ENCODE assay signal across 9 cellular contexts in the genomic region with DNA sequence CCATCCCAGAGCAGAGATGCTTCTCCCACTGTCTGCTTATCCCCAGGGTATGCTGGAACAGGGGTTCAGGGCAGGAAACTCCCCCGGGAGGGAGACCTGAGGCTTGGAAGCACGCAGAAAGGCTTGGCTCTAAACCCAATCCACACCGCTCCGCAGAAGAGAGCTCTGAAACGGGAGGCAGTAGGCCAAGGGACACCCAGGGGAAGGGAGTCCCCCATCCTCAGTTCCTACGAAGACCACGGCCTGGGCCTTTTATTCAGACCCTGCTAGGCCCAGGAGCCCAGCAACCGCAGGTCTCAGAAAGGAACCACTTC. TPM values are rescaled to one million over a fixed set of nuclear protein-coding genes. Genes with fewer than 3 reads are reported as not detected.
DNase-seq lines count a peak whose midpoint lies in the region; ATAC-seq and TF ChIP-seq lines count a peak whose summit lies in the region.
"Had no signal": no experiment of that assay in that cellular context is flagged by ENCODE, and none has a peak within 500 bp of the region (broad histone marks: within the 10 kb centered on the region; RNA-seq: fewer than 3 reads in every experiment).

No MANE protein-coding gene starts in this region.

- no peaks in the 10 kb centered on the region for H3K9me3 Mint-ChIP-seq in activated T-cell treated with anti-CD3 and anti-CD28 coated beads, Interleukin-2, amount 50 U/mL, for 4 hours

- peaks cover 36% of the 10 kb centered on the region for H3K4me1 ChIP-seq in adipocyte (ENCODE audit: control insufficient read depth, insufficient read depth, low read length)
- H3K4me1 ChIP-seq in lung (ENCODE audit: control insufficient read depth in 2 of 2, insufficient read depth in 2 of 2, low read length in 2 of 2), result peaks cover 3 to 24% of the 10 kb centered on the region in 2 donors

- H3K27me3 ChIP-seq in adipocyte (replicated peaks; ENCODE audit: control insufficient read depth, insufficient read depth, low read length) (no peaks in the 10 kb centered on the region), lung (ENCODE audit: control insufficient read depth, insufficient read depth) (no peaks in the 10 kb centered on the region)

- peaks cover 4% of the 10 kb centered on the region for H3K36me3 Mint-ChIP-seq in activated T-cell treated with anti-CD3 and anti-CD28 coated beads, Interleukin-2, amount 50 U/mL, for 4 hours (ENCODE audit: insufficient read depth)

- DNase-seq in activated T-cell treated with anti-CD3 and anti-CD28 coated beads, Interleukin-2, amount 50 U/mL, for 4 hours, result no peak
- no peak for DNase-seq in activated T-cell treated with anti-CD3 and anti-CD28 coated beads, Interleukin-2, amount 50 U/mL, for 48 hours
- DNase-seq in adipocyte (ENCODE audit: low read depth) (no peak), lung (ENCODE audit: low spot score) (no peak), erythroblast (lab: John Stamatoyannopoulos, UW) (no peak), amniotic stem cell (lab: John Stamatoyannopoulos, UW) (no peak)

- WGBS in lung, 2 donors, result 27 to 38% methylated on average over 8 of the region's 8 CpGs

- peak overlapping the region; percentile 51 for H3K9ac ChIP-seq in adipocyte (ENCODE audit: low read length)

- no peaks in the 10 kb centered on the region for H3K27me3 Mint-ChIP-seq in activated T-cell treated with anti-CD3 and anti-CD28 coated beads, Interleukin-2, amount 50 U/mL, for 4 hours (ENCODE audit: low read depth)

- H3K27ac ChIP-seq in lung (ENCODE audit: low read depth in 1 of 2, low read length in 1 of 2), result peak overlapping the region; percentile 11 to 47
- H3K27ac ChIP-seq in temporal lobe (ENCODE audit: low read depth, low read length), result peak overlapping the region; percentile 29
- H3K27ac ChIP-seq: HL-60 had no signal

- H3K36me3 ChIP-seq in adipocyte (ENCODE audit: control insufficient read depth, insufficient read depth, low read length, severe bottlenecking), result peaks cover 32% of the 10 kb centered on the region
- H3K36me3 ChIP-seq in lung (ENCODE audit: control insufficient read depth in 2 of 2, insufficient read depth in 2 of 2, low read length in 2 of 2), result peaks cover 0 to 14% of the 10 kb centered on the region in 2 donors

- no peak for TF ChIP-seq POLR2A in erythroblast (IDR thresholded peaks at IDR 0.05; ENCODE audit: low read length)

- peak overlapping the region; percentile 34 for H3K4me3 ChIP-seq in adipocyte (ENCODE audit: low read length)
- no peak overlapping the region for H3K4me3 ChIP-seq in lung

- TF ChIP-seq CTCF in lung (IDR thresholded peaks at IDR 0.05; ENCODE audit: control extremely low read depth, extremely low read depth), result no peak

- peaks cover 33% of the 10 kb centered on the region for H3K4me1 Mint-ChIP-seq in activated T-cell treated with anti-CD3 and anti-CD28 coated beads, Interleukin-2, amount 50 U/mL, for 4 hours (ENCODE audit: low read depth)

- peak in 1 of 2 donors; percentile 21 for ATAC-seq in activated T-cell treated with anti-CD3 and anti-CD28 coated beads, Interleukin-2, amount 50 U/mL, for 4 hours
- ATAC-seq in lung (ENCODE audit: insufficient read depth, low FRiP score) (no peak), GM21619 (IDR thresholded peaks at IDR 0.05; ENCODE audit: unreplicated experiment) (no peak)

- H3K9me3 ChIP-seq in adipocyte (ENCODE audit: control insufficient read depth, low read length), result no peaks in the 10 kb centered on the region
- H3K9me3 ChIP-seq in lung (ENCODE audit: control insufficient read depth in 2 of 2, insufficient read depth in 1 of 2, low read length in 1 of 2), result peaks cover 0 to 4% of the 10 kb centered on the region in 2 donors

- H3K4me3 Mint-ChIP-seq in activated T-cell treated with anti-CD3 and anti-CD28 coated beads, Interleukin-2, amount 50 U/mL, for 4 hours, result peak overlapping the region; percentile 10

RNA-seq across cellular contexts. Expression of a gene that starts 1.8 kb away (rescaled TPM):
- 10 to 100 TPM; 67.4 to 87.5 (median 79.8) TPM for total RNA-seq in activated T-cell treated with anti-CD3 and anti-CD28 coated beads, Interleukin-2, amount 50 U/mL, for 4 hours
- 10 to 100 TPM in 1 of 2 donors, 1 to 10 TPM in 1; 5.7 to 15.5 TPM for total RNA-seq in lung
- polyA plus RNA-seq in lung, result 10 to 100 TPM in 1 of 2 donors, 1 to 10 TPM in 1; 3.9 to 15.4 TPM
- total RNA-seq in temporal lobe, result 4.7 TPM

RNA-seq across cellular contexts. Expression of a gene that starts 16.1 kb away (rescaled TPM):
- total RNA-seq in activated T-cell treated with anti-CD3 and anti-CD28 coated beads, Interleukin-2, amount 50 U/mL, for 4 hours, result 1 to 10 TPM; 4.7 to 5.7 (median 5.1) TPM
- total RNA-seq in lung, result 100 to 1,000 TPM in 1 of 2 donors, 10 to 100 TPM in 1; 78.6 to 135 TPM
- 100 to 1,000 TPM in 1 of 2 donors, 10 to 100 TPM in 1; 84.7 to 107 TPM for polyA plus RNA-seq in lung
- total RNA-seq in temporal lobe, result 27.5 TPM

Comparison
In these comparisons a context has a peak if more than half of its experiments do, and no peak if none do; other contexts are left out.
1. RNA of a gene that starts 1.8 kb away (total RNA-seq): 67.4 to 87.5 TPM in activated T-cell treated with anti-CD3 and anti-CD28 coated beads, Interleukin-2, amount 50 U/mL, for 4 hours; 5.7 to 15.5 TPM in lung and 4.7 TPM in temporal lobe (single experiment); every median in the first group is over 4 times any median in the second.